In the genomic region with DNA sequence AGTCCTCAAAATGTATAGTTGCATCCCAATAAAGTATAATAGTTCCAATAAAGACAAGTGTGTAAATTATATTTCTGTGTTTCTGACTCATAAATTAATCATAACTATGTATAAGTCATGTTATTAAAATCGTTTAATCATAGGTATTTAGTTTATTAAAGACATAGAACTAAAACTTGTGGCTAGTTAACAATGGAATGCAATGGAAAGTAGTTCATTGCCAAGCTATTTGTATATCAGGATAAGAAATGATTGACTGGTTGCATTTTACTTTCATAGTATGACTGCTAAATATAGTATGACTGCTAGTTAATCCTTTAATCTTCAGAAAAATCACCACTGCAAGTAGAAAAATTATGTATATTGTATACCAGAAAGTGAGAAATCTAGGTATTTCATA, we compare ENCODE assay signal across 12 cellular contexts.
"Had no signal": no experiment of that assay in that cellular context is flagged by ENCODE, and none has a peak within 500 bp of the region (broad histone marks: within the 10 kb centered on the region; RNA-seq: fewer than 3 reads in every experiment).

No MANE protein-coding gene starts in this region.

- ATAC-seq: activated naive CD8-positive, alpha-beta T cell treated with anti-CD3 and anti-CD28 coated beads, Interleukin-2, amount 50 U/mL, for 24 hours; natural killer cell treated with Interleukin-12 subunit alpha and Interleukin-12 subunit beta and Interleukin-15 and Interleukin-18, amount 100 ng/mL, for 72 hours; stimulated activated naive CD8-positive, alpha-beta T cell treated with anti-CD3 and anti-CD28 coated beads, Interleukin-15, Interleukin-2, amounts not matched to agents 100 U/mL and 50 U/mL, for 24 hours; WTC11 had no signal

- DNase-seq: activated CD4-positive, alpha-beta T cell treated with anti-CD3 and anti-CD28 coated beads for 48 hours; activated naive CD4-positive, alpha-beta T cell treated with Interleukin-2 at 50 U/mL for 16 hours; activated naive CD8-positive, alpha-beta T cell treated with anti-CD3 and anti-CD28 coated beads, Interleukin-2, amount 50 U/mL, for 24 hours; cortex of kidney; effector CD8-positive, alpha-beta T cell; occipital lobe; stimulated activated CD4-positive, alpha-beta T cell treated with anti-CD3 and anti-CD28 coated beads, Interleukin-4, amount 100 ng/mL, for 1 hour; stimulated activated CD8-positive, alpha-beta memory T cell treated with anti-CD3 and anti-CD28 coated beads, Interleukin-4, amount 100 ng/mL, for 48 hours; stimulated activated naive CD8-positive, alpha-beta T cell treated with anti-CD3 and anti-CD28 coated beads, Interleukin-15, Interleukin-2, amounts not matched to agents 100 U/mL and 50 U/mL, for 24 hours; upper lobe of left lung had no signal

- H3K4me3 ChIP-seq: upper lobe of left lung had no signal

- H3K9me3 ChIP-seq: upper lobe of left lung had no signal

- H3K27ac ChIP-seq: upper lobe of left lung had no signal

- H3K27me3 ChIP-seq: upper lobe of left lung had no signal

- H3K4me1 ChIP-seq: upper lobe of left lung had no signal
